8 cellular contexts compared by ENCODE assay signal in the genomic region with DNA sequence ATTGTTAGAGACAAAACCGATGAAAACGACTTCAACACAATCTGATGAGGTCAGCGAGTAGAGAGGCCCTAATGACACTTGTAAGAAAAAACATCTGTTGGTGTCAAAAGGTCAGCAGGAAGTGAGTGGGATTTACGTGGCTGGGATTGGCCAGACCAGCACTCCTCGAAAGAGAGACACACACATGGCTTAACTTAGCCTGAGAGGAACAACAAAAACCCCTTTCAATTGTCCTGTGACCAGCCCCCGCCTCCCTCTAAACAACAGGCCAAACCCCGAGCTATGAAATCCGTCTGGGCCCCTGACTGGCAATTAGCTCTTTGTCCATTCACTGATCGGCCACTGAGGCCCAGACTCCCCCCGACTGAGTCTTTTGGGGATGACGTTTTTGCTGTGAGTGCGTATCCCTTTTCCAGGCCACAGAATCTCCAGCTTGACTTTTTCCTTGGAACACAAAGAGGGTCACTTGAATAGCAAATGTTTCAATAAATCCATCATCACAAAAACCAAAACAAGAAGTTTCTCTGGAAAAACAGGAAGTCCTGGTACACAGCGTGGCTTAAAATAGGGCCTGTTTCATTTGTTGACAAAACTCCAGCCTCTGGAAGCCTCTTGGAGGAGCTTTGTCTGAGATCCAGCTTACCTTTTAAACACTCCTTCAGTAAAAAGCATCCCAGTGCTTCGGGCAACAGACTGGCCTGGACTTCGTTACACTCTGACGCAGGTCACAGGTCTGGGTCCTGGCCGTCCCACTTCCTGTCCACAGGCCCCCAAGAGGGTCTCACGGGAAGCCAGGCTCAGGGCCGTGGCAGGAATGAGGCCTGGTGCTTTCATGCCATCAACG.
A peak's percentile ranks its signal among the peaks of the same experiment; 100 is the strongest.
DNase-seq lines count a peak whose midpoint lies in the region; ATAC-seq and TF ChIP-seq lines count a peak whose summit lies in the region.

No MANE protein-coding gene starts in this region.

- peak overlapping the region; percentile 86 for H3K27ac ChIP-seq in VCaP

- intact Hi-C loops in head of caudate nucleus (cut with DNase I), result no loop called here

- POLR2A ChIA-PET in activated CD4-positive, alpha-beta T cell treated with anti-CD3 and anti-CD28 coated beads, Interleukin-2, amount 10 ng/mL, durations not matched to agents 7 days and 5 days (lab: Charles Lee), result no interaction called here

- H3K4me3 Mint-ChIP-seq in activated CD4-positive, alpha-beta T cell treated with anti-CD3 and anti-CD28 coated beads, Interleukin-2, amount 10 ng/mL, durations not matched to agents 7 days and 5 days, result no peak overlapping the region

- no peaks in the 10 kb centered on the region for H3K4me1 Mint-ChIP-seq in activated CD4-positive, alpha-beta T cell treated with anti-CD3 and anti-CD28 coated beads, Interleukin-2, amount 10 ng/mL, durations not matched to agents 7 days and 5 days

- no peak for ATAC-seq in HG02588 (IDR thresholded peaks at IDR 0.05; ENCODE audit: unreplicated experiment)
- ATAC-seq in GM18861 (IDR thresholded peaks at IDR 0.05; ENCODE audit: unreplicated experiment), result no peak

- TF ChIP-seq CTCF in VCaP (conservative IDR thresholded peaks at IDR 0.05), result no peak

- CTCF ChIA-PET in activated CD4-positive, alpha-beta T cell treated with anti-CD3 and anti-CD28 coated beads, Interleukin-2, amount 10 ng/mL, durations not matched to agents 7 days and 5 days (lab: Charles Lee), result interaction anchor here (0.5 to 1.7 kb wide), 2 partner anchors 20 to 674 kb away, joined by 3 to 4 read pairs; no protein-coding TSS in a partner anchor

- H3K27me3 Mint-ChIP-seq in activated CD4-positive, alpha-beta T cell treated with anti-CD3 and anti-CD28 coated beads, Interleukin-2, amount 10 ng/mL, durations not matched to agents 7 days and 5 days, result peaks cover 6% of the 10 kb centered on the region

- DNase-seq in NCI-H2196 (lab: John Stamatoyannopoulos, UW; ENCODE audit: unreplicated experiment), result peak; percentile 8
- DNase-seq in NCI-H2196 treated with DMSO at 0.1 percent for 48 hours (lab: John Stamatoyannopoulos, UW; ENCODE audit: unreplicated experiment), result no peak
- DNase-seq in head of caudate nucleus, result peak; percentile 74 to 97 (median 90)
- DNase-seq in pons (ENCODE audit: low spot score), result peak; percentile 98
- DNase-seq in activated CD4-positive, alpha-beta T cell treated with anti-CD3 and anti-CD28 coated beads, Interleukin-2, amount 10 ng/mL, durations not matched to agents 7 days and 5 days, result no peak

- no peaks in the 10 kb centered on the region for H3K9me3 Mint-ChIP-seq in activated CD4-positive, alpha-beta T cell treated with anti-CD3 and anti-CD28 coated beads, Interleukin-2, amount 10 ng/mL, durations not matched to agents 7 days and 5 days

- no peak overlapping the region for H3K27ac Mint-ChIP-seq in activated CD4-positive, alpha-beta T cell treated with anti-CD3 and anti-CD28 coated beads, Interleukin-2, amount 10 ng/mL, durations not matched to agents 7 days and 5 days

- H3K36me3 Mint-ChIP-seq in activated CD4-positive, alpha-beta T cell treated with anti-CD3 and anti-CD28 coated beads, Interleukin-2, amount 10 ng/mL, durations not matched to agents 7 days and 5 days (ENCODE audit: low read depth), result no peaks in the 10 kb centered on the region

Comparison
In these comparisons a context has a peak if more than half of its experiments do, and no peak if none do; other contexts are left out.
1. DNase-seq: peak in NCI-H2196 (single experiment), head of caudate nucleus (42 of 42) and pons (single experiment); none in NCI-H2196 treated with DMSO at 0.1 percent for 48 hours (single experiment) and activated CD4-positive, alpha-beta T cell treated with anti-CD3 and anti-CD28 coated beads, Interleukin-2, amount 10 ng/mL, durations not matched to agents 7 days and 5 days (single experiment).